Comparison of ENCODE assay signal across 8 cellular contexts in the genomic region with DNA sequence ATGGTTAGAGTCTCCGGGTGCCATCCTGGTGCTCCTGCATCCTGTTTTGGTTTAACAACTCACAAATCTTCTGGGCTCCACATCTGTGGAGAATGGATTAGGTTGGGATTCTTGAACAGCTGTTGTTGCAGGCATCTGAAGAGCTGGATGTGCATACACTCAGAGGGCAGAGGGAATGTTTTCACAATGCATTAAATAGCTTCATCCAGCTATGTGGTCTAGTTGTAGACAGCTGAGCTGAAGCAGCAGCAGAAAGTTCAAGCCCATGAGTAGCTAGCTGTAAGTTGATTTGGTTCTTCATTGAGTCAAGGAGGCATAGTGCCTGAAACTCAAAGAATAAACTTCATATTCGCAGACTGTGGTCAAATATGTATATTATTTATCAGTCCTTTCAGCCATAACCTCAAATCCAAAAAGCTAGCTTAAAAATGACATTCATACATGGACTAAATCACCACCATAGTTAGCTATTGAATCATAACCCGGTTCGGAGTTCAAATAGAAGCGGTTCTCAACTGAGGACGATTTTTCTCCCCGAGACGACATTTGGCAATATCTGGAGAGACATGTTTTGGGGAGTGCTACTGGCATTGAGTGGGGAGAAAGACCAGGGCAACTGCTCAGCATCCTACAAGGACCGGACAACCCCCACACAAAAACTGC. TPM values are rescaled to one million over a fixed set of nuclear protein-coding genes. Genes with fewer than 3 reads are reported as not detected.
DNase-seq lines count a peak whose midpoint lies in the region; TF ChIP-seq lines count a peak whose summit lies in the region.

No MANE protein-coding gene starts in this region.

- H3K4me3 ChIP-seq in NT2/D1 (ENCODE audit: insufficient read length, low read depth) (peak overlapping the region; percentile 78), endocrine pancreas (ENCODE audit: control insufficient read depth, insufficient read depth, low read length) (peak overlapping the region; percentile 71)

- no peaks in the 10 kb centered on the region for H3K36me3 Mint-ChIP-seq in progenitor cell of endocrine pancreas (ENCODE audit: insufficient read depth)

- no peaks in the 10 kb centered on the region for H3K9me3 ChIP-seq in ES-I3 (ENCODE audit: control insufficient read depth, insufficient read depth, low read length)
- no peaks in the 10 kb centered on the region for H3K9me3 ChIP-seq in NT2/D1 (ENCODE audit: insufficient read depth, low read length)
- no peaks in the 10 kb centered on the region for H3K9me3 ChIP-seq in endocrine pancreas (ENCODE audit: control insufficient read depth, low read length)

- H3K9ac ChIP-seq in ES-I3 (ENCODE audit: low read depth, low read length) (peak overlapping the region; percentile 84), NT2/D1 (ENCODE audit: insufficient read length, low read depth) (no peak overlapping the region), endocrine pancreas (ENCODE audit: control insufficient read depth, insufficient read depth, low read length) (peak overlapping the region; percentile 88)

- peaks cover 21% of the 10 kb centered on the region for H3K4me1 Mint-ChIP-seq in progenitor cell of endocrine pancreas (ENCODE audit: low read depth)

- H3K4me1 ChIP-seq in ES-I3 (ENCODE audit: insufficient read depth, low read length) (0 out of 2 replicates have a peak, but pooled peaks cover 3% of the 10 kb centered on the region), NT2/D1 (ENCODE audit: insufficient read depth, insufficient read length) (no peaks in the 10 kb centered on the region), endocrine pancreas (ENCODE audit: control insufficient read depth, insufficient read depth, low read length) (peaks cover 20% of the 10 kb centered on the region)

- no peak for DNase-seq in NT2/D1 (ENCODE audit: low read depth, low spot score)
- no peak for DNase-seq in progenitor cell of endocrine pancreas (ENCODE audit: low spot score, unreplicated experiment)
- DNase-seq in DMS153 (lab: John Stamatoyannopoulos, UW), result no peak
- no peak for DNase-seq in LoVo (ENCODE audit: low spot score)
- DNase-seq in ureter (ENCODE audit: low spot score), result no peak
- no peak for DNase-seq in SKM-1 (lab: John Stamatoyannopoulos, UW; ENCODE audit: unreplicated experiment)

- TF ChIP-seq CTCF in progenitor cell of endocrine pancreas (IDR thresholded peaks at IDR 0.05; ENCODE audit: unreplicated experiment), result no peak

- peaks cover 20% of the 10 kb centered on the region for H3K27me3 ChIP-seq in NT2/D1 (ENCODE audit: insufficient read depth, insufficient read length)
- no peaks in the 10 kb centered on the region for H3K27me3 ChIP-seq in endocrine pancreas (ENCODE audit: control insufficient read depth, insufficient read depth, low read length)

- H3K36me3 ChIP-seq in ES-I3 (ENCODE audit: insufficient read depth, low read length) (no peaks in the 10 kb centered on the region), NT2/D1 (ENCODE audit: insufficient read depth, insufficient read length, low read length) (peaks cover 4% of the 10 kb centered on the region), endocrine pancreas (ENCODE audit: control insufficient read depth, insufficient read depth, low read length) (no peaks in the 10 kb centered on the region)

- H3K27me3 Mint-ChIP-seq in progenitor cell of endocrine pancreas, result no peaks in the 10 kb centered on the region

- H3K4me3 Mint-ChIP-seq in progenitor cell of endocrine pancreas (ENCODE audit: low read depth), result peak overlapping the region; percentile 92

- H3K9me3 Mint-ChIP-seq in progenitor cell of endocrine pancreas (ENCODE audit: low read depth), result no peaks in the 10 kb centered on the region

- peak overlapping the region; percentile 100 for H3K27ac Mint-ChIP-seq in progenitor cell of endocrine pancreas

RNA-seq across cellular contexts. Expression of a gene that starts 0.9 kb away (rescaled TPM):
- 36.0 and 38.0 TPM in 2 replicates for total RNA-seq in progenitor cell of endocrine pancreas
- 50.9 TPM for total RNA-seq in ureter

RNA-seq across cellular contexts. Expression of a gene that starts 2.2 kb away (rescaled TPM):
- total RNA-seq in progenitor cell of endocrine pancreas, result 37.5 and 40.7 TPM in 2 replicates
- total RNA-seq in ureter, result 55.5 TPM

RNA-seq across cellular contexts. Expression of a gene that starts 50.0 kb away (rescaled TPM):
- total RNA-seq in progenitor cell of endocrine pancreas (29.3 and 31.6 TPM in 2 replicates), ureter (14.1 TPM)
